8 cellular contexts compared by ENCODE assay signal in the genomic region with DNA sequence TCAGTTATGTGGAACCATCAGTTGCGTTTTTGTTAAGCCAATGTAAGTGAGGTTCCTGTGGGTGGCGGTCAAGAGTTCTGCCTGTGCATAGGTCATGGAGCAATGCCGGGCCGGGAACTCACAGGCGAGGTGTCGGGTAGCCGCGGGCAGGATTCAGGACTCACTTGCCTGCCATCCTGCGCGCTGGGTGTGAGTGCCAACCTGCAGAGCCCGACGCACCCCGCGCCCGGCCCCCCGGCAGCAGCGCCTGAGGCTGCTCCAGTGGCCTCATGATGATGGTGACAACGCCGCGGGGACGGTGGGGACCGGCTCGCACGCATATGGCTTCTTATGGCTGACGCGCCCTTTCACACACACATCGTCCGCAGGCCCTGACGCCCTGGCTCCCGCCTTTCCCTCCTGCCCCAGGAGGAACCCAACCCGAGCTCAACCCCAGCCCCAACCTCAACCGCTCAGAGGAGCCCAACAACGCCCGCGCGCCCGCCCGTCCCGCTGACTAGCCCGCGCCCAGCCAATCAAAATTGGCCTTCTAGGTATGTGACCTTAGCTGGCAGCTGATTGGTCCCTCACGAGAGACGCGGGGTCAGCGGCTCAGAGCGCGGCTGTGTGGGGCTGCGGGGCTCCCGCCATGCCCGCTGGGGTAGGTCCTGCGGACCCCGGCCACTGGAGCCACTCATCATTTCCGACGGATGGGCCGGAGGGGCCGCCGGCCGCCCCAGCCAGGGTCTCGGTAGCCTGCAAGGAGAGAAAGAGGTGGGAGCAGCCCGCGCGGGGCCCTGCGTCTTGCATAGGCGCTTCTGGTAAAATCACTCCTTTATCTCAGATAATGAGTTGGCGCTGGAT. TPM values are rescaled to one million over a fixed set of nuclear protein-coding genes. Genes with fewer than 3 reads are reported as not detected.
DNase-seq lines count a peak whose midpoint lies in the region; ATAC-seq and TF ChIP-seq lines count a peak whose summit lies in the region.

C16orf95 (minus strand) TSS at position 470 of the 843 bp plus-strand sequence; CDS start at position 320, 150 bp downstream.

- no peaks in the 10 kb centered on the region for H3K9me3 ChIP-seq in spleen

- H3K4me3 ChIP-seq in spleen: peak within 1 kb of the TSS; percentile 67 to 91 (median 83)

- WGBS in spleen, 5 donors: 0 to 1% (median 0%) methylated on average over 25 to 65 of the region's 65 CpGs

- intact Hi-C loops in spleen (cut with DNase I; ENCODE audit: low total_unique reads): loop anchor here (5.0 kb wide), 1 partner anchor 65 kb away; the partner anchor contains the start of gene FBXO31

- no peaks in the 10 kb centered on the region for H3K27me3 ChIP-seq in spleen (replicated peaks in 1 of 7)

- H3K36me3 ChIP-seq in spleen: no peaks in the 10 kb centered on the region

- DNase-seq in AML-193 (lab: John Stamatoyannopoulos, UW) (peak; percentile 80 to 82), NCI-H226 (peak; percentile 91), caudate nucleus (lab: John Stamatoyannopoulos, UW) (peak; percentile 27 to 98 (median 93)), inferior parietal cortex (ENCODE audit: extremely low spot score) (peak; percentile 99), spleen (peak; percentile 96)
- peak; percentile 86 to 96 (median 92) for DNase-seq in activated CD4-positive, CD25-positive, alpha-beta regulatory T cell (lab: John Stamatoyannopoulos, UW)

- TF ChIP-seq CTCF in spleen (IDR thresholded peaks at IDR 0.05 in 8 of 11, conservative IDR thresholded peaks at IDR 0.05 in 3 of 11): peak in 10 of 11 experiments; percentile 28 to 65 (median 52)

- H3K27ac ChIP-seq in caudate nucleus (ENCODE audit: low read depth, low read length) (peak within 1 kb of the TSS; percentile 88), spleen (peak within 1 kb of the TSS; percentile 78 to 96 (median 90))

- H3K4me1 ChIP-seq in spleen: peaks cover 7 to 22% (median 10%) of the 10 kb centered on the region in 6 donors

- peak; percentile 95 for ATAC-seq in GM19025 (IDR thresholded peaks at IDR 0.05; ENCODE audit: low read depth, unreplicated experiment)
- ATAC-seq in HG03280 (IDR thresholded peaks at IDR 0.05; ENCODE audit: unreplicated experiment): peak; percentile 91

- peak in 1 of 3 donors; percentile 86 for TF ChIP-seq POLR2A in spleen (IDR thresholded peaks at IDR 0.05)

RNA-seq across cellular contexts. Expression of gene C16orf95, which starts in this region (rescaled TPM):
- 1 to 10 TPM in 5 of 7 donors, not detected in 2; 1.0 to 2.6 (median 2.0) TPM for total RNA-seq in spleen
- polyA plus RNA-seq in spleen: 1 to 10 TPM; 1.2 to 2.9 (median 2.8) TPM

Comparison
In these comparisons a context has a peak if more than half of its experiments do, and no peak if none do; other contexts are left out.
1. Peak in every context shown above with its lines: DNase-seq, ATAC-seq, H3K4me3 ChIP-seq and H3K27ac ChIP-seq.